Comparison of ENCODE assay signal across 23 cellular contexts in genomic region chr11:133383689-133384088, GRCh38.
DNase-seq lines count a peak whose midpoint lies in the region; ATAC-seq, FAIRE-seq and TF ChIP-seq lines count a peak whose summit lies in the region.
"Had no signal": no experiment of that assay in that cellular context is flagged by ENCODE, and none has a peak within 500 bp of the region (broad histone marks: within the 10 kb centered on the region; RNA-seq: fewer than 3 reads in every experiment).

No MANE protein-coding gene starts in this region.

- H3K27me3 ChIP-seq in esophagus muscularis mucosa (peaks cover 0 to 17% (median 0%) of the 10 kb centered on the region in 4 donors), small intestine (ENCODE audit: control insufficient read depth in 2 of 2, insufficient read depth in 2 of 2, low read length in 2 of 2) (no peaks in the 10 kb centered on the region)
- H3K27me3 ChIP-seq: BLaER1 had no signal

- TF ChIP-seq CTCF in esophagus muscularis mucosa (IDR thresholded peaks at IDR 0.05): no peak

- H3K4me3 ChIP-seq in esophagus muscularis mucosa (no peak overlapping the region), small intestine (ENCODE audit: low read depth in 1 of 2, low read length in 2 of 2) (no peak overlapping the region)
- H3K4me3 ChIP-seq: BLaER1, GM12878, GM23338 had no signal

- no peak for TF ChIP-seq POLR2A in GM12892 (IDR thresholded peaks at IDR 0.05; ENCODE audit: low read depth, low read length)
- no peak for TF ChIP-seq POLR2A in esophagus muscularis mucosa (IDR thresholded peaks at IDR 0.05; ENCODE audit: low read depth)

- WGBS in esophagus muscularis mucosa: 54% methylated on average over 4 of the region's 4 CpGs
- WGBS in small intestine, 3 donors: 13 to 61% (median 15%) methylated on average over 4 of the region's 4 CpGs

- intact Hi-C loops in esophagus muscularis mucosa (cut with DNase I): no loop called here
- intact Hi-C loops in activated CD4-positive, alpha-beta T cell treated with anti-CD3 and anti-CD28 coated beads, Interleukin-2, amount 10 ng/mL, durations not matched to agents 24 days and 14 days (cut with micrococcal nuclease): no loop called here

- no peak for DNase-seq in GM12892 (ENCODE audit: insufficient read length)
- peak; percentile 14 for DNase-seq in NCI-H82 treated with DMSO at 0.1 percent for 48 hours (lab: John Stamatoyannopoulos, UW; ENCODE audit: unreplicated experiment)
- peak; percentile 55 for DNase-seq in esophagus muscularis mucosa (ENCODE audit: extremely low spot score)
- DNase-seq in small intestine: peak; percentile 72
- DNase-seq in activated CD4-positive, alpha-beta T cell treated with anti-CD3 and anti-CD28 coated beads, Interleukin-2, amount 10 ng/mL, durations not matched to agents 24 days and 14 days: no peak
- DNase-seq in DMS153 treated with DMSO at 0.1 percent for 48 hours (lab: John Stamatoyannopoulos, UW; ENCODE audit: unreplicated experiment): no peak
- DNase-seq: Caco-2; CD4-positive, CD25-positive, alpha-beta regulatory T cell; CD8-positive, alpha-beta T cell; DMS153; DMS79; EL; GDM1; H9 had no signal

- H3K27me3 Mint-ChIP-seq in activated CD4-positive, alpha-beta T cell treated with anti-CD3 and anti-CD28 coated beads, Interleukin-2, amount 10 ng/mL, durations not matched to agents 24 days and 14 days: peaks cover 2% of the 10 kb centered on the region
- H3K27me3 Mint-ChIP-seq: B cell; CD4-positive, CD25-positive, alpha-beta regulatory T cell had no signal

- no peak overlapping the region for H3K4me3 Mint-ChIP-seq in activated CD4-positive, alpha-beta T cell treated with anti-CD3 and anti-CD28 coated beads, Interleukin-2, amount 10 ng/mL, durations not matched to agents 24 days and 14 days
- H3K4me3 Mint-ChIP-seq: B cell; CD4-positive, CD25-positive, alpha-beta regulatory T cell; CD8-positive, alpha-beta T cell; GM23338; H9 had no signal

- no peak for TF ChIP-seq EP300 in esophagus muscularis mucosa (IDR thresholded peaks at IDR 0.05)

- H3K9me3 ChIP-seq in esophagus muscularis mucosa (no peaks in the 10 kb centered on the region), small intestine (ENCODE audit: control insufficient read depth, low read depth) (no peaks in the 10 kb centered on the region)
- H3K9me3 ChIP-seq: BLaER1, Caco-2 had no signal

- H3K36me3 ChIP-seq in esophagus muscularis mucosa (no peaks in the 10 kb centered on the region), small intestine (ENCODE audit: control insufficient read depth in 2 of 2, insufficient read depth in 2 of 2, low read length in 2 of 2) (no peaks in the 10 kb centered on the region)
- H3K36me3 ChIP-seq: BLaER1 had no signal

- FAIRE-seq in GM12892 (lab: Jason Lieb, UNC): peak; percentile 30
- no peak for FAIRE-seq in small intestine (lab: Jason Lieb, UNC)
- FAIRE-seq: A204.1, GM12878, GM18507 had no signal

- H3K36me3 Mint-ChIP-seq in activated CD4-positive, alpha-beta T cell treated with anti-CD3 and anti-CD28 coated beads, Interleukin-2, amount 10 ng/mL, durations not matched to agents 24 days and 14 days (ENCODE audit: low read depth): no peaks in the 10 kb centered on the region
- H3K36me3 Mint-ChIP-seq: CD4-positive, CD25-positive, alpha-beta regulatory T cell; CD8-positive, alpha-beta T cell had no signal

- H3K27ac Mint-ChIP-seq in activated CD4-positive, alpha-beta T cell treated with anti-CD3 and anti-CD28 coated beads, Interleukin-2, amount 10 ng/mL, durations not matched to agents 24 days and 14 days: no peak overlapping the region
- H3K27ac Mint-ChIP-seq: B cell; CD4-positive, CD25-positive, alpha-beta regulatory T cell; CD8-positive, alpha-beta T cell; GM23338 had no signal

- no peak overlapping the region for H3K27ac ChIP-seq in esophagus muscularis mucosa (replicated peaks in 1 of 4)
- H3K27ac ChIP-seq in small intestine (ENCODE audit: low read depth in 1 of 2, low read length in 1 of 2): no peak overlapping the region
- H3K27ac ChIP-seq: 22Rv1, BLaER1 had no signal

- H3K4me1 Mint-ChIP-seq in activated CD4-positive, alpha-beta T cell treated with anti-CD3 and anti-CD28 coated beads, Interleukin-2, amount 10 ng/mL, durations not matched to agents 24 days and 14 days: no peaks in the 10 kb centered on the region
- H3K4me1 Mint-ChIP-seq: B cell; CD4-positive, CD25-positive, alpha-beta regulatory T cell had no signal

- H3K9me3 Mint-ChIP-seq in activated CD4-positive, alpha-beta T cell treated with anti-CD3 and anti-CD28 coated beads, Interleukin-2, amount 10 ng/mL, durations not matched to agents 24 days and 14 days: no peaks in the 10 kb centered on the region
- H3K9me3 Mint-ChIP-seq: CD8-positive, alpha-beta T cell; GM23338; H9 had no signal

- H3K4me1 ChIP-seq in esophagus muscularis mucosa (no peaks in the 10 kb centered on the region), small intestine (ENCODE audit: control insufficient read depth in 2 of 2, insufficient read depth in 1 of 2, low read depth in 1 of 2, low read length in 1 of 2) (peaks cover 0 to 8% of the 10 kb centered on the region in 2 donors)
- H3K4me1 ChIP-seq: Caco-2 had no signal

- no peak for ATAC-seq in HG02885 (IDR thresholded peaks at IDR 0.05; ENCODE audit: poor library complexity, unreplicated experiment)
- ATAC-seq: CD8-positive, alpha-beta T cell; GM12878; GM23338; HCT116 had no signal

Comparison
In these comparisons a context has a peak if more than half of its experiments do, and no peak if none do; other contexts are left out.
1. DNase-seq: peak in NCI-H82 treated with DMSO at 0.1 percent for 48 hours (single experiment), esophagus muscularis mucosa (single experiment) and small intestine (single experiment); none in GM12892 (single experiment), activated CD4-positive, alpha-beta T cell treated with anti-CD3 and anti-CD28 coated beads, Interleukin-2, amount 10 ng/mL, durations not matched to agents 24 days and 14 days (single experiment) and DMS153 treated with DMSO at 0.1 percent for 48 hours (single experiment).